In genomic region chr3:35724106-35724505, GRCh38 we compare ENCODE assay signal across 1 cellular context.
TF ChIP-seq lines count a peak whose summit lies in the region.

No MANE protein-coding gene starts in this region.

TF ChIP-seq in SK-N-SH treated with all-trans-retinoic acid at 6 μM for 48 hours, 23 proteins besides CTCF, POLR2A, EP300 and RAD21 (continued from another document):
- TF ChIP-seq ISL1 (CRISPR knock-in tag; IDR thresholded peaks at IDR 0.05) (no peak), ZC3H10 (CRISPR knock-in tag; IDR thresholded peaks at IDR 0.05) (no peak)
TF ChIP-seq in SK-N-SH treated with all-trans-retinoic acid at 6 μM for 48 hours: peak in this region for 0.
